Comparison of ENCODE assay signal across 17 cellular contexts in the genomic region with DNA sequence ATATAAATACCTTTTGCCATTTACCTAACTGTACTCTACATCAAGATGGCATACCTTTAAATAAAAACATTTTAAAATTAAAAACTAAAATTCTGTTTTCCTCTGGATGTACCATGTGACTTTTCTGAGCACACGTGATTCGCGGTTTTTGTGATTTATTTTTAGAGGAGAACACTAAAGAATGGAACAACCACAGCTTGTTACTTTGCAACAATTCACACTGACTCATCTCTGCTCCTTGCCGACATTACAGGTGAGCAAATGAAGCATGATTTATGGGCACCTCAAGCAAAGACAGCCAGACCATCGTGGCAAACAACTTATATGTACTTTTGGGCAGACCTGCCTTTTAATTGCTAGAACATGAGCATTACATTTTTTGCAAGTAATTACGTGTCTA.
DNase-seq lines count a peak whose midpoint lies in the region; ATAC-seq, FAIRE-seq and TF ChIP-seq lines count a peak whose summit lies in the region.
"Had no signal": no experiment of that assay in that cellular context is flagged by ENCODE, and none has a peak within 500 bp of the region (broad histone marks: within the 10 kb centered on the region; RNA-seq: fewer than 3 reads in every experiment).

No MANE protein-coding gene starts in this region.

- TF ChIP-seq RAD21 in GM12878 (IDR thresholded peaks at IDR 0.05; ENCODE audit: insufficient read depth, low read depth, low read length): no peak

- DNase-seq in NCI-H510A treated with DMSO at 0.1 percent for 48 hours (lab: John Stamatoyannopoulos, UW): peak; percentile 31
- DNase-seq in NCI-H510A (lab: John Stamatoyannopoulos, UW): no peak
- DNase-seq in HT1080 (ENCODE audit: low read depth): peak; percentile 5
- DNase-seq in GM12878 (ENCODE audit: low read depth, low spot score): no peak
- DNase-seq in left colon: no peak
- no peak for DNase-seq in midbrain (lab: John Stamatoyannopoulos, UW)
- DNase-seq: H7, NCI-H1105 treated with DMSO at 0.1 percent for 48 hours, NCI-H1930, NCI-H2171, NCI-H446 treated with DMSO at 0.1 percent for 48 hours, SK-N-SH, T-helper 1 cell had no signal

- H3K27ac ChIP-seq in GM12878 (ENCODE audit: control insufficient read depth, insufficient read depth): no peak overlapping the region

- POLR2A ChIA-PET in GM12878 (lab: Charles Lee): interaction anchor here (0.5 to 1.8 kb wide), 6 partner anchors 9 to 299 kb away, joined by 3 to 8 read pairs (median 4); a partner anchor contains a TSS

- TF ChIP-seq CTCF in GM12878 (IDR thresholded peaks at IDR 0.05 in 2 of 3, conservative IDR thresholded peaks at IDR 0.05 in 1 of 3; ENCODE audit: control insufficient read depth in 2 of 3, extremely low read depth in 1 of 3, insufficient read depth in 1 of 3, low read depth in 3 of 3, low read length in 3 of 3): no peak

- H3K9ac ChIP-seq in GM12878 (ENCODE audit: control insufficient read depth, insufficient read depth, low read length): no peak overlapping the region
- H3K9ac ChIP-seq: SK-N-SH had no signal

- WGBS in GM12878 (ENCODE audit: insufficient coverage, insufficient replicate concordance, low lambda C conversion rate, missing lambda C conversion rate): 29% methylated on average over 6 of the region's 6 CpGs

- H3K27me3 ChIP-seq in GM12878 (replicated peaks in 1 of 2; ENCODE audit: control insufficient read depth in 2 of 2, insufficient read depth in 2 of 2, low read length in 1 of 2): no peaks in the 10 kb centered on the region

- in situ Hi-C loops in GM12878 (cut with MboI): no loop called here

- RAD21 ChIA-PET in GM12878 (lab: Charles Lee; ENCODE audit: unreplicated experiment): interaction anchor here (0.9 to 13.6 kb wide), 4 partner anchors 9 to 62 kb away, joined by 3 to 242 read pairs (median 4); no protein-coding TSS in a partner anchor

- BruUV-seq in GM12878 (replicated peaks; lab: Mats Ljungman, UMichigan): no TSS peak

- SMC1A ChIA-PET in GM12878 (lab: Charles Lee; ENCODE audit: uncharacterized antibody, unreplicated experiment): interaction anchor here (1.0 to 12.2 kb wide), 7 partner anchors 11 to 171 kb away, joined by 3 to 446 read pairs (median 8); no protein-coding TSS in a partner anchor

- peak; percentile 60 to 64; a peak in 3 of 4 replicates for TF ChIP-seq EP300 in GM12878 (IDR thresholded peaks at IDR 0.05; ENCODE audit: borderline replicate concordance in 1 of 2, control insufficient read depth in 1 of 2, low read depth in 2 of 2, low read length in 2 of 2)

- H3K36me3 ChIP-seq in GM12878 (ENCODE audit: control insufficient read depth in 2 of 2, insufficient read depth in 2 of 2, low read length in 1 of 2): no peaks in the 10 kb centered on the region

- H3K9me3 ChIP-seq in GM12878 (replicated peaks; ENCODE audit: control insufficient read depth, insufficient read depth, low read length): no peaks in the 10 kb centered on the region; the same call in 2 of the 3 replicates
- H3K9me3 ChIP-seq: SK-N-SH had no signal

- no peak for FAIRE-seq in GM12878 (lab: Jason Lieb, UNC)
- FAIRE-seq: A204.1, HTR-8/SVneo had no signal

- no peak for TF ChIP-seq POLR2A in GM12878 (IDR thresholded peaks at IDR 0.05; ENCODE audit: low read depth, low read length)

- no peak overlapping the region for H2AFZ ChIP-seq in GM12878 (ENCODE audit: control insufficient read depth, low read depth, low read length)

- CTCF ChIA-PET in GM12878 (lab: Yijun Ruan, JAX): interaction anchor here (1.0 to 3.6 kb wide), 6 partner anchors 16 to 171 kb away, joined by 3 to 28 read pairs (median 4); no protein-coding TSS in a partner anchor

- no peaks in the 10 kb centered on the region for H4K20me1 ChIP-seq in GM12878 (ENCODE audit: control insufficient read depth, insufficient read depth)

- intact Hi-C loops in GM12878 (cut with micrococcal nuclease; ENCODE audit: unreplicated experiment): no loop called here
- intact Hi-C loops in left colon (cut with DNase I, micrococcal nuclease): no loop called here

- H3K79me2 ChIP-seq in GM12878 (ENCODE audit: control insufficient read depth, insufficient read depth, low read length): no peaks in the 10 kb centered on the region

- peaks cover 2% of the 10 kb centered on the region for H3K4me1 ChIP-seq in GM12878 (ENCODE audit: control insufficient read depth, insufficient read depth, low read length)

- H3K4me2 ChIP-seq in GM12878 (ENCODE audit: control insufficient read depth, insufficient read depth): no peak overlapping the region
- H3K4me2 ChIP-seq: SK-N-SH had no signal

- peak; percentile 80 for ATAC-seq in GM12878
- ATAC-seq in left colon: peak; percentile 54
- ATAC-seq in HG03135 (IDR thresholded peaks at IDR 0.05; ENCODE audit: unreplicated experiment): no peak
- ATAC-seq in GM18502 (IDR thresholded peaks at IDR 0.05; ENCODE audit: poor library complexity, unreplicated experiment): no peak

- no peak overlapping the region for H3K4me3 ChIP-seq in GM12878

TF ChIP-seq in GM12878, 131 proteins besides CTCF, POLR2A, EP300 and RAD21 (continues in another document):
- TF ChIP-seq, protein P1, sequence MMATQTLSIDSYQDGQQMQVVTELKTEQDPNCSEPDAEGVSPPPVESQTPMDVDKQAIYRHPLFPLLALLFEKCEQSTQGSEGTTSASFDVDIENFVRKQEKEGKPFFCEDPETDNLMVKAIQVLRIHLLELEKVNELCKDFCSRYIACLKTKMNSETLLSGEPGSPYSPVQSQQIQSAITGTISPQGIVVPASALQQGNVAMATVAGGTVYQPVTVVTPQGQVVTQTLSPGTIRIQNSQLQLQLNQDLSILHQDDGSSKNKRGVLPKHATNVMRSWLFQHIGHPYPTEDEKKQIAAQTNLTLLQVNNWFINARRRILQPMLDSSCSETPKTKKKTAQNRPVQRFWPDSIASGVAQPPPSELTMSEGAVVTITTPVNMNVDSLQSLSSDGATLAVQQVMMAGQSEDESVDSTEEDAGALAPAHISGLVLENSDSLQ (IDR thresholded peaks at IDR 0.05): peak; percentile 81
- TF ChIP-seq, protein P2, sequence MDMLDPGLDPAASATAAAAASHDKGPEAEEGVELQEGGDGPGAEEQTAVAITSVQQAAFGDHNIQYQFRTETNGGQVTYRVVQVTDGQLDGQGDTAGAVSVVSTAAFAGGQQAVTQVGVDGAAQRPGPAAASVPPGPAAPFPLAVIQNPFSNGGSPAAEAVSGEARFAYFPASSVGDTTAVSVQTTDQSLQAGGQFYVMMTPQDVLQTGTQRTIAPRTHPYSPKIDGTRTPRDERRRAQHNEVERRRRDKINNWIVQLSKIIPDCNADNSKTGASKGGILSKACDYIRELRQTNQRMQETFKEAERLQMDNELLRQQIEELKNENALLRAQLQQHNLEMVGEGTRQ (IDR thresholded peaks at IDR 0.05; ENCODE audit: borderline replicate concordance, low read depth, low read length): peak; percentile 88
- TF ChIP-seq EGR1 (IDR thresholded peaks at IDR 0.05; ENCODE audit: borderline replicate concordance in 1 of 2, low read depth in 2 of 2, low read length in 2 of 2): no peak
- peak; percentile 45; the same call in 1 of the 2 replicates for TF ChIP-seq BACH1 (IDR thresholded peaks at IDR 0.05; ENCODE audit: borderline replicate concordance)
- no peak for TF ChIP-seq MYB (IDR thresholded peaks at IDR 0.05; ENCODE audit: borderline replicate concordance, low read depth, low read length)
- peak; percentile 77 to 82 for TF ChIP-seq BHLHE40 (IDR thresholded peaks at IDR 0.05; ENCODE audit: borderline replicate concordance in 1 of 2, low read depth in 2 of 2, low read length in 1 of 2)
- TF ChIP-seq RBBP5 (conservative IDR thresholded peaks at IDR 0.05): no peak
- TF ChIP-seq NRF1 (conservative IDR thresholded peaks at IDR 0.05; ENCODE audit: low read depth, low read length): no peak
- 0 out of 2 replicates have a peak, but pooled peaks have one; percentile 17 for TF ChIP-seq DPF2 (IDR thresholded peaks at IDR 0.05)
- peak in 1 of 2 experiments; percentile 25; a peak in 2 of 4 replicates for TF ChIP-seq IKZF2 (IDR thresholded peaks at IDR 0.05)
- TF ChIP-seq MEF2A (IDR thresholded peaks at IDR 0.05; ENCODE audit: insufficient read depth, low read depth, low read length): no peak
- TF ChIP-seq RUNX3 (IDR thresholded peaks at IDR 0.05; ENCODE audit: low read length): no peak
- TF ChIP-seq MXI1 (IDR thresholded peaks at IDR 0.05; ENCODE audit: low read depth, low read length): 0 out of 2 replicates have a peak, but pooled peaks have one; percentile 27
- TF ChIP-seq RAD51 (IDR thresholded peaks at IDR 0.05): peak; percentile 99
- peak; percentile 22; the same call in 1 of the 2 replicates for TF ChIP-seq NBN (IDR thresholded peaks at IDR 0.05)
- TF ChIP-seq STAT3 (IDR thresholded peaks at IDR 0.05; ENCODE audit: low read depth, low read length): 0 out of 2 replicates have a peak, but pooled peaks have one; percentile 32
- no peak for TF ChIP-seq YBX1 (IDR thresholded peaks at IDR 0.05)
- TF ChIP-seq MTA2 (IDR thresholded peaks at IDR 0.05; ENCODE audit: low read depth): peak; percentile 70
- TF ChIP-seq FOXM1 (IDR thresholded peaks at IDR 0.05; ENCODE audit: low read depth, low read length): no peak
- TF ChIP-seq, protein P3, sequence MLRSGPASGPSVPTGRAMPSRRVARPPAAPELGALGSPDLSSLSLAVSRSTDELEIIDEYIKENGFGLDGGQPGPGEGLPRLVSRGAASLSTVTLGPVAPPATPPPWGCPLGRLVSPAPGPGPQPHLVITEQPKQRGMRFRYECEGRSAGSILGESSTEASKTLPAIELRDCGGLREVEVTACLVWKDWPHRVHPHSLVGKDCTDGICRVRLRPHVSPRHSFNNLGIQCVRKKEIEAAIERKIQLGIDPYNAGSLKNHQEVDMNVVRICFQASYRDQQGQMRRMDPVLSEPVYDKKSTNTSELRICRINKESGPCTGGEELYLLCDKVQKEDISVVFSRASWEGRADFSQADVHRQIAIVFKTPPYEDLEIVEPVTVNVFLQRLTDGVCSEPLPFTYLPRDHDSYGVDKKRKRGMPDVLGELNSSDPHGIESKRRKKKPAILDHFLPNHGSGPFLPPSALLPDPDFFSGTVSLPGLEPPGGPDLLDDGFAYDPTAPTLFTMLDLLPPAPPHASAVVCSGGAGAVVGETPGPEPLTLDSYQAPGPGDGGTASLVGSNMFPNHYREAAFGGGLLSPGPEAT (IDR thresholded peaks at IDR 0.05; ENCODE audit: low read depth): peak; percentile 21; the same call in 1 of the 2 replicates
- 0 out of 2 replicates have a peak, but pooled peaks have one; percentile 31 for TF ChIP-seq BCL11A (IDR thresholded peaks at IDR 0.05; ENCODE audit: low read depth, low read length)
- TF ChIP-seq ATF7 (IDR thresholded peaks at IDR 0.05; ENCODE audit: low read depth): peak; percentile 70
- TF ChIP-seq RELA (IDR thresholded peaks at IDR 0.05; ENCODE audit: borderline replicate concordance, partially characterized antibody): peak; percentile 21
- TF ChIP-seq MEF2B (IDR thresholded peaks at IDR 0.05; ENCODE audit: partially characterized antibody, poor library complexity, severe bottlenecking): peak; percentile 77

Comparison
In these comparisons a context has a peak if more than half of its experiments do, and no peak if none do; other contexts are left out.
1. DNase-seq: peak in NCI-H510A treated with DMSO at 0.1 percent for 48 hours (single experiment) and HT1080 (single experiment); none in NCI-H510A (single experiment), GM12878 (single experiment), left colon (0 of 2) and midbrain (single experiment).
2. ATAC-seq: peak in GM12878 (single experiment) and left colon (single experiment); none in HG03135 (single experiment) and GM18502 (single experiment).